In genomic region chr6:6525948-6526347, GRCh38 we compare ENCODE assay signal across 27 cellular contexts.
DNase-seq lines count a peak whose midpoint lies in the region; ATAC-seq, FAIRE-seq and TF ChIP-seq lines count a peak whose summit lies in the region.
"Had no signal": no experiment of that assay in that cellular context is flagged by ENCODE, and none has a peak within 500 bp of the region (broad histone marks: within the 10 kb centered on the region; RNA-seq: fewer than 3 reads in every experiment).

No MANE protein-coding gene starts in this region.

- H3K9me3 ChIP-seq in K562 (replicated peaks; ENCODE audit: control insufficient read depth, insufficient read depth, low read depth, low read length) = no peaks in the 10 kb centered on the region
- H3K9me3 ChIP-seq in upper lobe of left lung = peaks cover 0 to 4% (median 0%) of the 10 kb centered on the region in 4 donors
- H3K9me3 ChIP-seq: A549 had no signal

- TF ChIP-seq CTCF in K562 (IDR thresholded peaks at IDR 0.05 in 2 of 3, conservative IDR thresholded peaks at IDR 0.05 in 1 of 3; ENCODE audit: insufficient read depth in 2 of 3, low read depth in 1 of 3, low read length in 3 of 3) (no peak), upper lobe of left lung (IDR thresholded peaks at IDR 0.05) (no peak)

- TF ChIP-seq EP300 in K562 (IDR thresholded peaks at IDR 0.05; ENCODE audit: low read length) (no peak), upper lobe of left lung (IDR thresholded peaks at IDR 0.05) (no peak)

- H3K27me3 ChIP-seq in K562 (ENCODE audit: control insufficient read depth in 2 of 2, insufficient read depth in 2 of 2, low read length in 2 of 2) (peaks cover 7 to 17% of the 10 kb centered on the region in 2 experiments; a peak in 3 of 5 replicates), upper lobe of left lung (no peaks in the 10 kb centered on the region)
- H3K27me3 ChIP-seq: BLaER1 had no signal

- intact Hi-C loops in K562 (cut with micrococcal nuclease) = no loop called here

- peaks cover 5% of the 10 kb centered on the region for H3K4me1 Mint-ChIP-seq in activated naive CD8-positive, alpha-beta T cell treated with anti-CD3 and anti-CD28 coated beads, Interleukin-2, amount 50 U/mL, for 24 hours
- H3K4me1 Mint-ChIP-seq in activated naive CD8-positive, alpha-beta T cell treated with anti-CD3 and anti-CD28 coated beads for 36 hours = peaks cover 5% of the 10 kb centered on the region
- H3K4me1 Mint-ChIP-seq: B cell; CD4-positive, alpha-beta memory T cell; CD4-positive, CD25-positive, alpha-beta regulatory T cell; CD8-positive, alpha-beta memory T cell had no signal

- peak overlapping the region; percentile 20 for H3K27ac Mint-ChIP-seq in activated naive CD8-positive, alpha-beta T cell treated with anti-CD3 and anti-CD28 coated beads, Interleukin-2, amount 50 U/mL, for 24 hours
- H3K27ac Mint-ChIP-seq in activated naive CD8-positive, alpha-beta T cell treated with anti-CD3 and anti-CD28 coated beads for 36 hours = no peak overlapping the region
- H3K27ac Mint-ChIP-seq: B cell; CD14-positive monocyte; CD4-positive, alpha-beta memory T cell; CD4-positive, CD25-positive, alpha-beta regulatory T cell had no signal

- POLR2A ChIA-PET in K562 (lab: Yijun Ruan, JAX) = no interaction called here

- H3K4me3 ChIP-seq in K562 (no peak overlapping the region), upper lobe of left lung (no peak overlapping the region)
- H3K4me3 ChIP-seq: A549, BLaER1, GM12878 had no signal

- H3K4me1 ChIP-seq in K562 (replicated peaks in 1 of 2; ENCODE audit: control insufficient read depth in 2 of 2, insufficient read depth in 2 of 2, low read length in 2 of 2) = no peaks in the 10 kb centered on the region
- no peaks in the 10 kb centered on the region for H3K4me1 ChIP-seq in upper lobe of left lung
- H3K4me1 ChIP-seq: A549, BLaER1 had no signal

- FAIRE-seq in K562 (lab: Jason Lieb, UNC) = no peak
- FAIRE-seq: A549, GM12878, GM12892, GM18507 had no signal

- no peaks in the 10 kb centered on the region for H3K36me3 Mint-ChIP-seq in activated naive CD8-positive, alpha-beta T cell treated with anti-CD3 and anti-CD28 coated beads, Interleukin-2, amount 50 U/mL, for 24 hours (ENCODE audit: low read depth)
- peaks cover 2% of the 10 kb centered on the region for H3K36me3 Mint-ChIP-seq in activated naive CD8-positive, alpha-beta T cell treated with anti-CD3 and anti-CD28 coated beads for 36 hours
- H3K36me3 Mint-ChIP-seq: CD14-positive monocyte; CD4-positive, alpha-beta memory T cell; CD4-positive, CD25-positive, alpha-beta regulatory T cell had no signal

- H3K27me3 Mint-ChIP-seq in activated naive CD8-positive, alpha-beta T cell treated with anti-CD3 and anti-CD28 coated beads, Interleukin-2, amount 50 U/mL, for 24 hours = peaks cover 72% of the 10 kb centered on the region
- peaks cover 35% of the 10 kb centered on the region for H3K27me3 Mint-ChIP-seq in activated naive CD8-positive, alpha-beta T cell treated with anti-CD3 and anti-CD28 coated beads for 36 hours

- H3K9ac ChIP-seq in K562 (ENCODE audit: insufficient read depth in 1 of 2, low read depth in 2 of 2, low read length in 2 of 2) = no peak overlapping the region
- H3K9ac ChIP-seq: BLaER1 had no signal

- BruUV-seq in K562 (replicated peaks; lab: Mats Ljungman, UMichigan) = no TSS peak

- H3K4me2 ChIP-seq in K562 (ENCODE audit: insufficient read depth, low read length) = no peak overlapping the region
- H3K4me2 ChIP-seq: A549, BLaER1 had no signal

- no peaks in the 10 kb centered on the region for H3K79me2 ChIP-seq in K562 (ENCODE audit: control insufficient read depth, insufficient read depth, low read length)

- H3K9me1 ChIP-seq in K562 (ENCODE audit: control insufficient read depth, insufficient read depth, low read length) = no peaks in the 10 kb centered on the region

- H4K20me1 ChIP-seq in K562 (replicated peaks; ENCODE audit: control insufficient read depth, insufficient read depth, low read length) = no peaks in the 10 kb centered on the region
- H4K20me1 ChIP-seq: BLaER1 had no signal

- TF ChIP-seq POLR2A in K562 (conservative IDR thresholded peaks at IDR 0.05) (no peak), upper lobe of left lung (IDR thresholded peaks at IDR 0.05) (no peak)

- no peak overlapping the region for H2AFZ ChIP-seq in K562 (ENCODE audit: low read depth, low read length)

- 4% methylated on average over 1 of the region's 1 CpG for WGBS in K562 (ENCODE audit: insufficient coverage, low coverage, missing lambda C conversion rate)
- WGBS in upper lobe of left lung, 2 donors = 95 to 100% methylated on average over 1 of the region's 1 CpG

- no peak for DNase-seq in activated naive CD8-positive, alpha-beta T cell treated with anti-CD3 and anti-CD28 coated beads, Interleukin-2, amount 50 U/mL, for 24 hours
- no peak for DNase-seq in activated naive CD8-positive, alpha-beta T cell treated with anti-CD3 and anti-CD28 coated beads for 36 hours
- no peak for DNase-seq in K562 (ENCODE audit: extremely low read depth in 1 of 4, low spot score in 3 of 4)
- DNase-seq in putamen (ENCODE audit: low spot score) = peak; percentile 56
- no peak for DNase-seq in upper lobe of left lung
- no peak for DNase-seq in inferior parietal cortex (ENCODE audit: extremely low spot score)
- DNase-seq: AML-193; C1 segment of cervical spinal cord; CD4-positive, alpha-beta memory T cell; CD4-positive, CD25-positive, alpha-beta regulatory T cell; CD8-positive, alpha-beta memory T cell; COR-L47; DMS 273 treated with DMSO at 0.1 percent for 48 hours; DMS153; DMS53; DMS79; DND-41; EL; GDM1 had no signal

- in situ Hi-C loops in K562 (cut with MboI) = loop anchor here (25.0 kb wide), 2 partner anchors 464 to 1389 kb away; no protein-coding TSS in a partner anchor

- H3K9me3 Mint-ChIP-seq in activated naive CD8-positive, alpha-beta T cell treated with anti-CD3 and anti-CD28 coated beads, Interleukin-2, amount 50 U/mL, for 24 hours = peaks cover 4% of the 10 kb centered on the region
- no peaks in the 10 kb centered on the region for H3K9me3 Mint-ChIP-seq in activated naive CD8-positive, alpha-beta T cell treated with anti-CD3 and anti-CD28 coated beads for 36 hours
- H3K9me3 Mint-ChIP-seq: CD8-positive, alpha-beta memory T cell had no signal

- CTCF ChIA-PET in K562 (lab: Yijun Ruan, JAX; ENCODE audit: low intra/inter-chr PET ratio) = no interaction called here

- H3K36me3 ChIP-seq in K562 (ENCODE audit: control insufficient read depth, insufficient read depth, low read length) (no peaks in the 10 kb centered on the region), upper lobe of left lung (no peaks in the 10 kb centered on the region)
- H3K36me3 ChIP-seq: BLaER1 had no signal

- no peak for ATAC-seq in activated naive CD8-positive, alpha-beta T cell treated with anti-CD3 and anti-CD28 coated beads, Interleukin-2, amount 50 U/mL, for 24 hours
- no peak for ATAC-seq in K562
- no peak for ATAC-seq in upper lobe of left lung (ENCODE audit: low FRiP score in 2 of 2)
- ATAC-seq: A549, GM12878 had no signal

- no peak overlapping the region for H3K27ac ChIP-seq in K562 (ENCODE audit: extremely low read depth, low read depth, low read length)
- H3K27ac ChIP-seq in upper lobe of left lung = no peak overlapping the region
- H3K27ac ChIP-seq: 22Rv1, A549, BLaER1 had no signal

- H3K4me3 Mint-ChIP-seq in activated naive CD8-positive, alpha-beta T cell treated with anti-CD3 and anti-CD28 coated beads, Interleukin-2, amount 50 U/mL, for 24 hours = no peak overlapping the region
- H3K4me3 Mint-ChIP-seq in activated naive CD8-positive, alpha-beta T cell treated with anti-CD3 and anti-CD28 coated beads for 36 hours = no peak overlapping the region
- H3K4me3 Mint-ChIP-seq: B cell; CD14-positive monocyte; CD4-positive, alpha-beta memory T cell; CD4-positive, CD25-positive, alpha-beta regulatory T cell; CD8-positive, alpha-beta memory T cell had no signal

- TF ChIP-seq RAD21 in K562 (CRISPR knock-in tag; conservative IDR thresholded peaks at IDR 0.05 in 1 of 2, IDR thresholded peaks at IDR 0.05 in 1 of 2) = no peak

TF ChIP-seq in K562, 482 proteins besides CTCF, POLR2A, EP300 and RAD21 (continues in another document):
- no peak for TF ChIP-seq NR1H2 (CRISPR knock-in tag; IDR thresholded peaks at IDR 0.05)
- no peak for TF ChIP-seq MTA2 (IDR thresholded peaks at IDR 0.05; ENCODE audit: low read depth)
- TF ChIP-seq BACH1 (tag; IDR thresholded peaks at IDR 0.05) = no peak
- TF ChIP-seq ZHX1 (conservative IDR thresholded peaks at IDR 0.05; ENCODE audit: low read length) = no peak
- no peak for TF ChIP-seq ZNF79 (CRISPR knock-in tag; IDR thresholded peaks at IDR 0.05; ENCODE audit: low read depth)
- no peak for TF ChIP-seq ZFP91 (CRISPR knock-in tag; IDR thresholded peaks at IDR 0.05)
- TF ChIP-seq SIN3B (IDR thresholded peaks at IDR 0.05; ENCODE audit: low read depth) = no peak
